Comparison of ENCODE assay signal across 13 cellular contexts in genomic region chr6:43183441-43183840, GRCh38. TPM values are rescaled to one million over a fixed set of nuclear protein-coding genes. Genes with fewer than 3 reads are reported as not detected.
DNase-seq lines count a peak whose midpoint lies in the region; ATAC-seq and TF ChIP-seq lines count a peak whose summit lies in the region.
"Had no signal": no experiment of that assay in that cellular context is flagged by ENCODE, and none has a peak within 500 bp of the region (broad histone marks: within the 10 kb centered on the region; RNA-seq: fewer than 3 reads in every experiment).

No MANE protein-coding gene starts in this region.

- CTCF ChIA-PET in HEK293 (lab: Yijun Ruan, JAX): no interaction called here

- no peak overlapping the region for H3K27ac ChIP-seq in HEK293 (ENCODE audit: extremely low read depth, low read depth, low read length)

- POLR2A ChIA-PET in HEK293 (lab: Yijun Ruan, JAX): interaction anchor here (1.9 kb wide), 1 partner anchor 10 kb away, joined by 12 read pairs; no protein-coding TSS in a partner anchor
- POLR2A ChIA-PET in activated naive CD8-positive, alpha-beta T cell treated with anti-CD3 and anti-CD28 coated beads, Interleukin-2, amount 10 ng/mL, durations not matched to agents 7 days and 5 days (lab: Charles Lee): interaction anchor here (1.2 to 2.7 kb wide), 3 partner anchors 11 to 46 kb away, joined by 3 to 22 read pairs (median 6); partner anchors contain the start of genes DNPH1 and SRF

- no peak for ATAC-seq in activated naive CD8-positive, alpha-beta T cell treated with anti-CD3 and anti-CD28 coated beads, Interleukin-2, amount 10 ng/mL, durations not matched to agents 7 days and 5 days (ENCODE audit: low read depth)
- no peak for ATAC-seq in natural killer cell treated with Interleukin-12 subunit alpha and Interleukin-12 subunit beta and Interleukin-15 and Interleukin-18, amount 100 ng/mL, for 72 hours
- ATAC-seq in GM21576 (IDR thresholded peaks at IDR 0.05; ENCODE audit: unreplicated experiment) (no peak), HG02798 (IDR thresholded peaks at IDR 0.05; ENCODE audit: poor library complexity, unreplicated experiment) (no peak)

- intact Hi-C loops in CD14-positive monocyte (cut with micrococcal nuclease): no loop called here

- peaks cover 3% of the 10 kb centered on the region; the same call in 1 of the 2 replicates for H3K4me1 ChIP-seq in HEK293 (ENCODE audit: control insufficient read depth, insufficient read depth, low read length)

- peaks cover 29% of the 10 kb centered on the region for H3K4me1 Mint-ChIP-seq in CD14-positive monocyte
- H3K4me1 Mint-ChIP-seq in activated naive CD8-positive, alpha-beta T cell treated with anti-CD3 and anti-CD28 coated beads, Interleukin-2, amount 10 ng/mL, durations not matched to agents 7 days and 5 days: peaks cover 35% of the 10 kb centered on the region
- peaks cover 30 to 41% of the 10 kb centered on the region in 2 donors for H3K4me1 Mint-ChIP-seq in natural killer cell treated with Interleukin-12 subunit alpha and Interleukin-12 subunit beta and Interleukin-15 and Interleukin-18, amount 100 ng/mL, for 72 hours (ENCODE audit: low read depth in 2 of 2)

- peaks cover 0 to 2% (median 0%) of the 10 kb centered on the region in 3 donors for H3K27me3 Mint-ChIP-seq in CD14-positive monocyte (ENCODE audit: low read depth in 3 of 3)
- H3K27me3 Mint-ChIP-seq in activated naive CD8-positive, alpha-beta T cell treated with anti-CD3 and anti-CD28 coated beads, Interleukin-2, amount 10 ng/mL, durations not matched to agents 7 days and 5 days: no peaks in the 10 kb centered on the region
- no peaks in the 10 kb centered on the region for H3K27me3 Mint-ChIP-seq in natural killer cell treated with Interleukin-12 subunit alpha and Interleukin-12 subunit beta and Interleukin-15 and Interleukin-18, amount 100 ng/mL, for 72 hours

- no peak for DNase-seq in CD14-positive monocyte (ENCODE audit: low spot score)
- DNase-seq in activated naive CD8-positive, alpha-beta T cell treated with anti-CD3 and anti-CD28 coated beads, Interleukin-2, amount 10 ng/mL, durations not matched to agents 7 days and 5 days: no peak
- DNase-seq in natural killer cell treated with Interleukin-12 subunit alpha and Interleukin-12 subunit beta and Interleukin-15 and Interleukin-18, amount 100 ng/mL, for 72 hours (ENCODE audit: low spot score): no peak
- DNase-seq in DMS53 treated with DMSO at 0.1 percent for 48 hours (lab: John Stamatoyannopoulos, UW; ENCODE audit: unreplicated experiment): no peak
- DNase-seq in AG20443 (ENCODE audit: low spot score): no peak
- DNase-seq: activated CD4-positive, alpha-beta T cell treated with anti-CD3 and anti-CD28 coated beads, Interleukin-2, amount 50 U/mL, for 48 hours; DMS79; NCI-H2171 treated with DMSO at 0.1 percent for 48 hours; occipital lobe had no signal

- H3K4me3 Mint-ChIP-seq in CD14-positive monocyte: peak overlapping the region in 1 of 2 donors; percentile 46
- H3K4me3 Mint-ChIP-seq in activated naive CD8-positive, alpha-beta T cell treated with anti-CD3 and anti-CD28 coated beads, Interleukin-2, amount 10 ng/mL, durations not matched to agents 7 days and 5 days: peak overlapping the region; percentile 99
- peak overlapping the region; percentile 99 for H3K4me3 Mint-ChIP-seq in natural killer cell treated with Interleukin-12 subunit alpha and Interleukin-12 subunit beta and Interleukin-15 and Interleukin-18, amount 100 ng/mL, for 72 hours

- peaks cover 52 to 59% of the 10 kb centered on the region in 2 donors for H3K36me3 Mint-ChIP-seq in CD14-positive monocyte
- peaks cover 27% of the 10 kb centered on the region for H3K36me3 Mint-ChIP-seq in activated naive CD8-positive, alpha-beta T cell treated with anti-CD3 and anti-CD28 coated beads, Interleukin-2, amount 10 ng/mL, durations not matched to agents 7 days and 5 days
- peaks cover 7% of the 10 kb centered on the region for H3K36me3 Mint-ChIP-seq in natural killer cell treated with Interleukin-12 subunit alpha and Interleukin-12 subunit beta and Interleukin-15 and Interleukin-18, amount 100 ng/mL, for 72 hours

- TF ChIP-seq CTCF in CD14-positive monocyte (IDR thresholded peaks at IDR 0.05) (no peak), HEK293 (tag by site-specific recombination; IDR thresholded peaks at IDR 0.05) (no peak)

- peaks cover 2 to 56% of the 10 kb centered on the region in 2 experiments; a peak in 2 of 3 replicates for H3K36me3 ChIP-seq in HEK293 (ENCODE audit: control insufficient read depth in 2 of 2, insufficient read depth in 1 of 2, low read length in 2 of 2)

- peak overlapping the region in 6 of 7 donors; percentile 13 to 93 (median 60) for H3K27ac Mint-ChIP-seq in CD14-positive monocyte
- H3K27ac Mint-ChIP-seq in activated naive CD8-positive, alpha-beta T cell treated with anti-CD3 and anti-CD28 coated beads, Interleukin-2, amount 10 ng/mL, durations not matched to agents 7 days and 5 days: peak overlapping the region; percentile 94
- H3K27ac Mint-ChIP-seq in natural killer cell treated with Interleukin-12 subunit alpha and Interleukin-12 subunit beta and Interleukin-15 and Interleukin-18, amount 100 ng/mL, for 72 hours: peak overlapping the region; percentile 85 to 89

- H3K9me3 ChIP-seq in HEK293 (ENCODE audit: control insufficient read depth, insufficient read depth, low read depth, low read length): no peaks in the 10 kb centered on the region

- no peaks in the 10 kb centered on the region for H3K9me3 Mint-ChIP-seq in CD14-positive monocyte
- H3K9me3 Mint-ChIP-seq in activated naive CD8-positive, alpha-beta T cell treated with anti-CD3 and anti-CD28 coated beads, Interleukin-2, amount 10 ng/mL, durations not matched to agents 7 days and 5 days: no peaks in the 10 kb centered on the region
- H3K9me3 Mint-ChIP-seq in natural killer cell treated with Interleukin-12 subunit alpha and Interleukin-12 subunit beta and Interleukin-15 and Interleukin-18, amount 100 ng/mL, for 72 hours: no peaks in the 10 kb centered on the region

- no peak overlapping the region for H3K4me3 ChIP-seq in HEK293 (ENCODE audit: low read depth, low read length)

TF ChIP-seq in HEK293, 187 proteins besides CTCF, POLR2A, EP300 and RAD21:
- TF ChIP-seq ZNF366 (tag by site-specific recombination; conservative IDR thresholded peaks at IDR 0.05) (peak; percentile 94), ZNF600 (tag by site-specific recombination; IDR thresholded peaks at IDR 0.05) (0 out of 2 replicates have a peak, but pooled peaks have one; percentile 18), ZBTB8A (tag by site-specific recombination; IDR thresholded peaks at IDR 0.05) (no peak)
- TF ChIP-seq, protein P1, sequence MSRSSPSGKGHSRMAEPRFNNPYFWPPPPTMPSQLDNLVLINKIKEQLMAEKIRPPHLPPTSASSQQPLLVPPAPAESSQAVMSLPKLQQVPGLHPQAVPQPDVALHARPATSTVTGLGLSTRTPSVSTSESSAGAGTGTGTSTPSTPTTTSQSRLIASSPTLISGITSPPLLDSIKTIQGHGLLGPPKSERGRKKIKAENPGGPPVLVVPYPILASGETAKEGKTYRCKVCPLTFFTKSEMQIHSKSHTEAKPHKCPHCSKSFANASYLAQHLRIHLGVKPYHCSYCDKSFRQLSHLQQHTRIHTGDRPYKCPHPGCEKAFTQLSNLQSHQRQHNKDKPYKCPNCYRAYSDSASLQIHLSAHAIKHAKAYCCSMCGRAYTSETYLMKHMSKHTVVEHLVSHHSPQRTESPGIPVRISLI (tag by site-specific recombination; IDR thresholded peaks at IDR 0.05): no peak

RNA-seq across cellular contexts. Expression of gene CUL9, which starts 1.4 kb away (rescaled TPM):
- 1 to 10 TPM; 2.9 to 3.8 TPM for polyA plus RNA-seq in CD14-positive monocyte
- total RNA-seq in activated naive CD8-positive, alpha-beta T cell treated with anti-CD3 and anti-CD28 coated beads, Interleukin-2, amount 10 ng/mL, durations not matched to agents 7 days and 5 days: 10 to 100 TPM; 75.1 to 80.8 TPM
- total RNA-seq in natural killer cell treated with Interleukin-12 subunit alpha and Interleukin-12 subunit beta and Interleukin-15 and Interleukin-18, amount 100 ng/mL, for 72 hours: 10 to 100 TPM; 41.5 to 85.8 TPM

RNA-seq across cellular contexts. Expression of gene SRF, which starts 12.4 kb away (rescaled TPM):
- 1 to 10 TPM; 3.6 to 3.8 TPM for polyA plus RNA-seq in CD14-positive monocyte
- total RNA-seq in activated naive CD8-positive, alpha-beta T cell treated with anti-CD3 and anti-CD28 coated beads, Interleukin-2, amount 10 ng/mL, durations not matched to agents 7 days and 5 days: 10 to 100 TPM; 34.4 to 36.0 TPM
- total RNA-seq in natural killer cell treated with Interleukin-12 subunit alpha and Interleukin-12 subunit beta and Interleukin-15 and Interleukin-18, amount 100 ng/mL, for 72 hours: 10 to 100 TPM; 56.8 to 70.4 TPM

RNA-seq across cellular contexts. Expression of gene DNPH1, which starts 45.8 kb away (rescaled TPM):
- polyA plus RNA-seq in CD14-positive monocyte: 10 to 100 TPM; 42.7 to 55.4 TPM
- 10 to 100 TPM; 42.2 to 43.7 TPM for total RNA-seq in activated naive CD8-positive, alpha-beta T cell treated with anti-CD3 and anti-CD28 coated beads, Interleukin-2, amount 10 ng/mL, durations not matched to agents 7 days and 5 days
- total RNA-seq in natural killer cell treated with Interleukin-12 subunit alpha and Interleukin-12 subunit beta and Interleukin-15 and Interleukin-18, amount 100 ng/mL, for 72 hours: 10 to 100 TPM; 15.0 to 32.5 TPM

RNA-seq across cellular contexts. Expression of gene TTBK1, which starts 59.8 kb away (rescaled TPM):
- polyA plus RNA-seq in CD14-positive monocyte: not detected
- not detected for total RNA-seq in activated naive CD8-positive, alpha-beta T cell treated with anti-CD3 and anti-CD28 coated beads, Interleukin-2, amount 10 ng/mL, durations not matched to agents 7 days and 5 days
- under 1 TPM; 0.75 to 0.81 TPM for total RNA-seq in natural killer cell treated with Interleukin-12 subunit alpha and Interleukin-12 subunit beta and Interleukin-15 and Interleukin-18, amount 100 ng/mL, for 72 hours
- total RNA-seq: bronchial epithelial cell had no signal
